ENCODE assay signal across 8 cellular contexts in the genomic region with DNA sequence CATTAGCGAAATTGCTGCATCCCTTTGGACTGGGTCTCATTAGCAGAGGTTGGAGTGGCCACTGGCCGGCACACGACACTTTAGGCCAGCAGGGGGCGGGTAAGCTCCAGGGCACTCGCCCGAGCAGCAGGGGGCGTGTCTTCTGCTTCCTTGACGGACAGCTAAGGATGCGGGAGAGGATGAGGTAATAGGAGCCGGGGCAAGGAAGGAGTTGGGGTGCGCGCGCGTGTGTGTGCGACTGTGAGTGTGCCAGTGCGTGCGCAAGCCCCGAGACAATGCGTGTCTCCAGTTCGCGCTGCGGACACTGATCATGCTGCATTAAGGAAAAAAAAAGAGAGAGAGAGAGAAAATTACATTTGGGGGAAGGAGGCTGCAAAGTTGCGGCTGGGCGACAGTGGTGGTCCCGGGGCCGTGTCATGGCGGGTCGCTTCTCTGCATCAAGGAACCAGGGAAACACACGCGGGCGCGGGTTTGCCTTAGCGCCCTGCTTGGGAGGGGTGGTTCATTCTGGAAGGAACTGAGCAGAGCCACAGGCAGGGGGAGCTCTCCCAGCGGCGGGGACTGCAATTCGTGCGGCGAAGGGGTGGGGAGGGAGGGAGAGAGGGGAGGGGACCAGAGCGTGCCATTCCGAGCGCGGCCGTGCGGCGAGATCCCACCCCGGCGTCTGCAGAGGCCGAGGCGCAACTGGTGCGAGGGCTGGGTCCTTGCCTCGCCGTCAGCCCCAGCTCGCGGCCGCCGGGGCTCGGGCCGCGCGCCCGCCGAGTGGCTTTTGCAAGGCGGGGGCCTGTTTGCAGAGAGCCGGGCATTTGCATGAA. TPM values are rescaled to one million over a fixed set of nuclear protein-coding genes. Genes with fewer than 3 reads are reported as not detected.
DNase-seq lines count a peak whose midpoint lies in the region; ATAC-seq and TF ChIP-seq lines count a peak whose summit lies in the region.

TSS of gene DTX4 (plus strand) at position 625 of the 815 bp plus-strand sequence. CDS start 464 bp downstream, outside the sequence.

- peak within 1 kb of the TSS in 1 of 2 donors; percentile 74 for H3K9ac ChIP-seq in liver (ENCODE audit: low read depth in 1 of 2, low read length in 2 of 2)

- H3K4me1 ChIP-seq in liver (ENCODE audit: control insufficient read depth in 4 of 4, insufficient read depth in 4 of 4, low read length in 3 of 4), result peaks cover 6 to 45% (median 29%) of the 10 kb centered on the region in 4 donors

- peak; percentile 78 for ATAC-seq in HG03378 (IDR thresholded peaks at IDR 0.05; ENCODE audit: unreplicated experiment)

- CTCF ChIA-PET in BJ (lab: Yijun Ruan, JAX), result interaction anchor here (0.6 to 11.6 kb wide), 41 partner anchors 8 to 573 kb away, joined by 3 to 202 read pairs (median 5); partner anchors contain the start of genes FAM111A, FAM111B and MPEG1

- WGBS in liver, result under 1% methylated on average over 64 of the region's 64 CpGs

- H3K4me3 ChIP-seq in BJ (ENCODE audit: low read depth, low read length), result peak within 1 kb of the TSS; percentile 59
- H3K4me3 ChIP-seq in liver (ENCODE audit: low read depth in 1 of 3, low read length in 3 of 3), result peak within 1 kb of the TSS; percentile 81 to 90 (median 90)

- POLR2A ChIA-PET in BJ (lab: Charles Lee), result interaction anchor here (0.6 kb wide), 1 partner anchor 10 kb away, joined by 4 read pairs; no protein-coding TSS in a partner anchor

- no peaks in the 10 kb centered on the region for H3K9me3 ChIP-seq in liver (ENCODE audit: control insufficient read depth in 4 of 4, low read length in 3 of 4)

- peak; percentile 51 for TF ChIP-seq POLR2A in GM19099 (IDR thresholded peaks at IDR 0.05; ENCODE audit: extremely low read depth, insufficient read length, low read depth)

- H3K27me3 ChIP-seq in BJ (ENCODE audit: control insufficient read depth, insufficient read depth, low read length), result no peaks in the 10 kb centered on the region; the same call in 1 of the 2 replicates
- no peaks in the 10 kb centered on the region for H3K27me3 ChIP-seq in liver (ENCODE audit: control insufficient read depth in 4 of 4, insufficient read depth in 4 of 4, low read length in 3 of 4)

- TF ChIP-seq CTCF in BJ (IDR thresholded peaks at IDR 0.05; ENCODE audit: insufficient read depth, low read depth, low read length), result peak; percentile 97
- TF ChIP-seq CTCF in liver (IDR thresholded peaks at IDR 0.05; ENCODE audit: low read depth, low read length, missing input control), result peak; percentile 98

- H3K36me3 ChIP-seq in BJ (ENCODE audit: control insufficient read depth, insufficient read depth, low read length) (no peaks in the 10 kb centered on the region), liver (ENCODE audit: control insufficient read depth in 4 of 4, insufficient read depth in 3 of 4, low read depth in 1 of 4, low read length in 3 of 4) (no peaks in the 10 kb centered on the region)

- H3K27ac ChIP-seq in liver (ENCODE audit: low read depth in 1 of 2, low read length in 2 of 2), result peak within 1 kb of the TSS; percentile 90 to 91

- TF ChIP-seq RAD21 in liver (IDR thresholded peaks at IDR 0.05), result peak; percentile 92 to 93

- DNase-seq in BJ (ENCODE audit: low read depth) (peak; percentile 27), NCI-H524 (lab: John Stamatoyannopoulos, UW) (peak; percentile 61 to 72), dermis blood vessel endothelial cell (peak; percentile 95)
- DNase-seq in activated CD4-positive, alpha-beta T cell treated with anti-CD3 and anti-CD28 coated beads, Interleukin-2, amount 50 U/mL, for 1 hour, result peak; percentile 88
- DNase-seq in stimulated activated CD4-positive, alpha-beta T cell treated with anti-CD3 and anti-CD28 coated beads, Interleukin-4, amount 100 ng/mL, for 1 hour, result peak; percentile 91

TF ChIP-seq in liver, 16 proteins besides CTCF, POLR2A, EP300 and RAD21:
- TF ChIP-seq HNF4A (conservative IDR thresholded peaks at IDR 0.05), result no peak
- peak; percentile 30 for TF ChIP-seq MAX (IDR thresholded peaks at IDR 0.05)
- TF ChIP-seq SP1 (IDR thresholded peaks at IDR 0.05), result peak; percentile 28
- TF ChIP-seq GABPA (IDR thresholded peaks at IDR 0.05 in 1 of 2, conservative IDR thresholded peaks at IDR 0.05 in 1 of 2), result no peak
- TF ChIP-seq, protein P1, sequence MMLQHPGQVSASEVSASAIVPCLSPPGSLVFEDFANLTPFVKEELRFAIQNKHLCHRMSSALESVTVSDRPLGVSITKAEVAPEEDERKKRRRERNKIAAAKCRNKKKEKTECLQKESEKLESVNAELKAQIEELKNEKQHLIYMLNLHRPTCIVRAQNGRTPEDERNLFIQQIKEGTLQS (IDR thresholded peaks at IDR 0.05), result no peak
- peak in 1 of 2 donors; percentile 12 for TF ChIP-seq JUND (IDR thresholded peaks at IDR 0.05)
- no peak for TF ChIP-seq ZBTB33 (IDR thresholded peaks at IDR 0.05)
- TF ChIP-seq TAF1 (conservative IDR thresholded peaks at IDR 0.05), result no peak

RNA-seq across cellular contexts. Expression of gene DTX4, which starts in this region (rescaled TPM):
- polyA plus RNA-seq in BJ (2011; rRNA removed) (0.98 and 1.2 TPM in 2 replicates), liver (10 to 100 TPM in 1 of 2 donors, 1 to 10 TPM in 1; 7.5 to 17.9 TPM)
- polyA minus RNA-seq in BJ (2011; rRNA and poly(A)+ RNA removed), result 2.4 and 2.6 TPM in 2 replicates
- total RNA-seq in dermis blood vessel endothelial cell (28.1 and 32.9 TPM in 2 replicates), liver (10 to 100 TPM; 10.6 to 21.4 TPM)

Comparison
In these comparisons a context has a peak if more than half of its experiments do, and no peak if none do; other contexts are left out.
1. Peak in every context shown above with its lines: DNase-seq, ATAC-seq, H3K4me3 ChIP-seq and H3K27ac ChIP-seq.
2. DNase-seq: peak in every context shown above with its lines; median percentile 95 in dermis blood vessel endothelial cell; 91 in stimulated activated CD4-positive, alpha-beta T cell treated with anti-CD3 and anti-CD28 coated beads, Interleukin-4, amount 100 ng/mL, for 1 hour; 88 in activated CD4-positive, alpha-beta T cell treated with anti-CD3 and anti-CD28 coated beads, Interleukin-2, amount 50 U/mL, for 1 hour; 66 in NCI-H524; 27 in BJ.